Comparison of ENCODE assay signal across 8 cellular contexts in genomic region chr20:20780127-20780822, GRCh38.
A peak's percentile ranks its signal among the peaks of the same experiment; 100 is the strongest.
DNase-seq lines count a peak whose midpoint lies in the region; ATAC-seq, FAIRE-seq and TF ChIP-seq lines count a peak whose summit lies in the region.

No MANE protein-coding gene starts in this region.

- TF ChIP-seq POLR2A in stomach (IDR thresholded peaks at IDR 0.05), result no peak

- WGBS in heart right ventricle, 2 donors, result 59 to 79% methylated on average over 7 of the region's 7 CpGs
- WGBS in stomach, 5 donors, result 48 to 56% (median 52%) methylated on average over 7 of the region's 7 CpGs

- H3K9me3 ChIP-seq in heart right ventricle (peaks cover 0 to 8% (median 0%) of the 10 kb centered on the region in 11 donors), stomach (peaks cover 0 to 5% (median 0%) of the 10 kb centered on the region in 4 donors)

- ATAC-seq in HG03342 (IDR thresholded peaks at IDR 0.05; ENCODE audit: unreplicated experiment) (peak; percentile 73), heart right ventricle (peak; percentile 52 to 97 (median 74))

- H3K27me3 ChIP-seq in heart right ventricle (no peaks in the 10 kb centered on the region), stomach (no peaks in the 10 kb centered on the region)

- CTCF ChIA-PET in GM10248 (lab: Yijun Ruan, JAX), result interaction anchor here (0.8 to 1.6 kb wide), 3 partner anchors 15 to 46 kb away, joined by 3 to 6 read pairs (median 3); no protein-coding TSS in a partner anchor
- CTCF ChIA-PET in RWPE1 (lab: Yijun Ruan, JAX), result no interaction called here

- H3K36me3 ChIP-seq in heart right ventricle (no peaks in the 10 kb centered on the region), stomach (no peaks in the 10 kb centered on the region)

- no peak for FAIRE-seq in D721Med (lab: Jason Lieb, UNC)

- H3K27ac ChIP-seq in RWPE1, result peak overlapping the region; percentile 88
- peak overlapping the region in 2 of 10 donors; percentile 11 to 21 for H3K27ac ChIP-seq in heart right ventricle
- H3K27ac ChIP-seq in stomach, result peak overlapping the region in 2 of 5 donors; percentile 49 to 66

- TF ChIP-seq CTCF in GM10248 (IDR thresholded peaks at IDR 0.05; ENCODE audit: control extremely low read depth, extremely low read depth, low read depth, missing control alignments), result no peak
- TF ChIP-seq CTCF in RWPE1 (conservative IDR thresholded peaks at IDR 0.05; ENCODE audit: low read depth), result no peak
- no peak for TF ChIP-seq CTCF in heart right ventricle (IDR thresholded peaks at IDR 0.05)
- TF ChIP-seq CTCF in stomach (IDR thresholded peaks at IDR 0.05), result no peak
- no peak for TF ChIP-seq CTCF in D721Med (IDR thresholded peaks at IDR 0.05; ENCODE audit: insufficient read depth, missing control alignments)

- H3K4me3 ChIP-seq in heart right ventricle, result no peak overlapping the region
- H3K4me3 ChIP-seq in stomach, result no peak overlapping the region

- DNase-seq in GM10248 (ENCODE audit: extremely low spot score) (peak; percentile 46), RWPE1 (ENCODE audit: low spot score) (peak; percentile 79), heart right ventricle (peak; percentile 29 to 77), stomach (peak; percentile 86), D721Med (ENCODE audit: insufficient read length, low spot score) (no peak)
- DNase-seq in activated effector memory CD4-positive, alpha-beta T cell treated with anti-CD3 and anti-CD28 coated beads, Interleukin-2, amount 50 U/mL, for 16 hours, result no peak
- no peak for DNase-seq in stimulated activated CD4-positive, alpha-beta T cell treated with anti-CD3 and anti-CD28 coated beads, Interleukin-2, amount 100 ng/mL, for 24 hours

- POLR2A ChIA-PET in GM10248 (lab: Yijun Ruan, JAX), result interaction anchor here (0.6 kb wide), 1 partner anchor 367 kb away, joined by 3 read pairs; no protein-coding TSS in a partner anchor
- POLR2A ChIA-PET in RWPE1 (lab: Yijun Ruan, JAX; ENCODE audit: low non-redundant PET), result interaction anchor here (1.0 kb wide), 1 partner anchor 68 kb away, joined by 3 read pairs; the partner anchor contains the start of gene RALGAPA2

- H3K4me1 ChIP-seq in heart right ventricle, result peaks cover 0 to 37% (median 21%) of the 10 kb centered on the region in 9 donors
- H3K4me1 ChIP-seq in stomach, result peaks cover 10 to 36% (median 17%) of the 10 kb centered on the region in 4 donors

- no peak for TF ChIP-seq EP300 in stomach (IDR thresholded peaks at IDR 0.05)

- intact Hi-C loops in heart right ventricle (cut with DNase I), result no loop called here
- intact Hi-C loops in stomach (cut with DNase I; ENCODE audit: low total_unique reads), result no loop called here

Comparison
In these comparisons a context has a peak if more than half of its experiments do, and no peak if none do; other contexts are left out.
1. DNase-seq: peak in GM10248 (single experiment), RWPE1 (single experiment), heart right ventricle (2 of 2) and stomach (single experiment); none in activated effector memory CD4-positive, alpha-beta T cell treated with anti-CD3 and anti-CD28 coated beads, Interleukin-2, amount 50 U/mL, for 16 hours (single experiment), D721Med (single experiment) and stimulated activated CD4-positive, alpha-beta T cell treated with anti-CD3 and anti-CD28 coated beads, Interleukin-2, amount 100 ng/mL, for 24 hours (0 of 2).